Comparison of ENCODE assay signal across 1 cellular context in genomic region chr12:92289611-92290010, GRCh38.
TF ChIP-seq lines count a peak whose summit lies in the region.

No MANE protein-coding gene starts in this region.

TF ChIP-seq in IMR-90, 13 proteins besides CTCF, POLR2A, EP300 and RAD21 (continued from another document):
- TF ChIP-seq ELK1 (IDR thresholded peaks at IDR 0.05; ENCODE audit: borderline replicate concordance, low read depth, low read length), result no peak
TF ChIP-seq in IMR-90: peak in this region for 0.
